36 cellular contexts compared by ENCODE assay signal in genomic region chr5:2708751-2709150, GRCh38. TPM values are rescaled to one million over a fixed set of nuclear protein-coding genes. Genes with fewer than 3 reads are reported as not detected.
"Had no signal": no experiment of that assay in that cellular context is flagged by ENCODE, and none has a peak within 500 bp of the region (broad histone marks: within the 10 kb centered on the region; RNA-seq: fewer than 3 reads in every experiment).

No MANE protein-coding gene starts in this region.

- H3K36me3 ChIP-seq: MG63, Peyer's patch, SJCRH30 had no signal

- H3K4me1 ChIP-seq: Peyer's patch, SJCRH30 had no signal

- H3K4me3 ChIP-seq: K562, MG63, Peyer's patch, SJCRH30, SK-N-MC had no signal

- H3K9me3 ChIP-seq: MG63, Peyer's patch, SJCRH30 had no signal

- DNase-seq: Kasumi-1, KG1, MG63, NCI-H1048, NCI-H1092 treated with DMSO at 0.1 percent for 48 hours, NCI-H1105 treated with DMSO at 0.1 percent for 48 hours, NCI-H1417, NCI-H1436, NCI-H146, NCI-H1694, NCI-H187, NCI-H1930, NCI-H2029 treated with DMSO at 0.1 percent for 48 hours, NCI-H2081 treated with DMSO at 0.1 percent for 48 hours, NCI-H2107, NCI-H2171, NCI-H226, NCI-H446 treated with DMSO at 0.1 percent for 48 hours, NCI-H510A, NCI-H524, NCI-H526, NCI-H69, NCI-H748 treated with DMSO at 0.1 percent for 48 hours, NCI-H82, PC-3, Peyer's patch, RPMI8226, SHP77, SIG-M5, SJCRH30 had no signal

- ATAC-seq: K562, PC-3, Right ventricle myocardium inferior, SK-N-SH treated with all-trans-retinoic acid at 6 μM for 48 hours had no signal

- H3K27ac ChIP-seq: Peyer's patch, SJCRH30, SK-N-MC had no signal

- H3K27me3 ChIP-seq: Peyer's patch, SJCRH30 had no signal

RNA-seq across cellular contexts. Expression of gene IRX2, which starts 42.7 kb away (rescaled TPM):
- total RNA-seq: M059J, OCI-LY7, Peyer's patch had no signal
- polyA plus RNA-seq: K562 had no signal
